Comparison of ENCODE assay signal across 22 cellular contexts in the genomic region with DNA sequence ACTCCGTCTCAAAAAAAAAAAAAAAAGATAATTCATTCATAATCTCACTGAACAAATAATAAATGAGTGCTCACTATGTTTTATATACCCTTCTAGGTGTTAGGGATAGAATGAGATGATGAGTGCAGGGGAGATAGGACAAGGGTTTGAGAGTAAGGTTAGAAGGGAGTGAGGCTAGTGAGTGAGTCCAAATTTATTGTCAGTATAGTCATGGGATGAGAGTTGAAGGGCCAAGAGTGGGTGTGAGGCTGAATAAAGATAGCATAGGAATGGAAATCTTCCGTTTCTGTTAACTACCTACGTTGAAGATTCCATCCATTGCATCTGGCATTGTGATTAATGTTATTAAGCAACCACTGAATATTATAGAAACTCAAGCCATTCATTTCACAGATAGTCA. TPM values are rescaled to one million over a fixed set of nuclear protein-coding genes. Genes with fewer than 3 reads are reported as not detected.
"Had no signal": no experiment of that assay in that cellular context is flagged by ENCODE, and none has a peak within 500 bp of the region (broad histone marks: within the 10 kb centered on the region; RNA-seq: fewer than 3 reads in every experiment).

No MANE protein-coding gene starts in this region.

- H3K27ac Mint-ChIP-seq: activated naive CD8-positive, alpha-beta T cell treated with anti-CD3 and anti-CD28 coated beads for 36 hours had no signal

- H3K9me3 Mint-ChIP-seq: activated CD8-positive, alpha-beta T cell treated with anti-CD3 and anti-CD28 coated beads for 36 hours; activated naive CD8-positive, alpha-beta T cell treated with anti-CD3 and anti-CD28 coated beads for 36 hours; activated T-cell treated with anti-CD3 and anti-CD28 coated beads, Interleukin-2, amount 50 U/mL, for 4 hours; memory B cell had no signal

- H3K9me3 ChIP-seq: breast epithelium, left lung, mucosa of descending colon, tibial artery, vagina had no signal

- H2AFZ ChIP-seq: hepatocyte had no signal

- H3K4me3 ChIP-seq: breast epithelium, hepatocyte, left lung, mucosa of descending colon, tibial artery, vagina had no signal

- H3K27me3 Mint-ChIP-seq: activated CD8-positive, alpha-beta T cell treated with anti-CD3 and anti-CD28 coated beads for 36 hours; activated naive CD8-positive, alpha-beta T cell treated with anti-CD3 and anti-CD28 coated beads for 36 hours; memory B cell; naive thymus-derived CD4-positive, alpha-beta T cell had no signal

- H3K27me3 ChIP-seq: breast epithelium, hepatocyte, left lung, tibial artery, vagina had no signal

- DNase-seq: activated CD4-positive, alpha-beta T cell treated with anti-CD3 and anti-CD28 coated beads for 48 hours; activated CD8-positive, alpha-beta T cell treated with anti-CD3 and anti-CD28 coated beads for 36 hours; activated naive CD8-positive, alpha-beta T cell treated with anti-CD3 and anti-CD28 coated beads for 36 hours; activated T-cell treated with anti-CD3 and anti-CD28 coated beads, Interleukin-2, amount 50 U/mL, for 4 hours; kidney; left lung; mucosa of descending colon; naive thymus-derived CD4-positive, alpha-beta T cell; retina; stimulated activated CD4-positive, alpha-beta T cell treated with anti-CD3 and anti-CD28 coated beads, Interleukin-15, amount 100 ng/mL, for 24 hours; stimulated activated CD4-positive, alpha-beta T cell treated with anti-CD3 and anti-CD28 coated beads, Interleukin-4, amount 100 ng/mL, for 1 hour; stimulated activated naive CD4-positive, alpha-beta T cell; T-helper 2 cell; tibial artery had no signal

- H3K36me3 Mint-ChIP-seq: activated naive CD8-positive, alpha-beta T cell treated with anti-CD3 and anti-CD28 coated beads for 36 hours had no signal

- H3K36me3 ChIP-seq: breast epithelium, left lung, tibial artery, vagina had no signal

- H3K4me3 Mint-ChIP-seq: activated CD8-positive, alpha-beta T cell treated with anti-CD3 and anti-CD28 coated beads for 36 hours; activated naive CD8-positive, alpha-beta T cell treated with anti-CD3 and anti-CD28 coated beads for 36 hours; activated T-cell treated with anti-CD3 and anti-CD28 coated beads, Interleukin-2, amount 50 U/mL, for 4 hours; memory B cell had no signal

- ATAC-seq: activated CD8-positive, alpha-beta T cell treated with anti-CD3 and anti-CD28 coated beads for 36 hours; activated T-cell treated with anti-CD3 and anti-CD28 coated beads, Interleukin-2, amount 50 U/mL, for 4 hours; left lung; mucosa of descending colon; naive thymus-derived CD4-positive, alpha-beta T cell had no signal

- H3K4me2 ChIP-seq: hepatocyte had no signal

- H3K27ac ChIP-seq: breast epithelium, left lung, tibial artery, vagina had no signal

RNA-seq across cellular contexts. Expression of a gene that starts 25.6 kb away (rescaled TPM):
- total RNA-seq: activated T-cell treated with anti-CD3 and anti-CD28 coated beads, Interleukin-2, amount 50 U/mL, for 4 hours; breast epithelium; kidney; left lung; subcutaneous adipose tissue; vagina had no signal

RNA-seq across cellular contexts. Expression of a gene that starts 54.2 kb away (rescaled TPM):
- total RNA-seq: breast epithelium, cerebellum, hepatocyte, kidney, left lung, mucosa of descending colon, skeletal muscle tissue, subcutaneous adipose tissue, vagina had no signal
- polyA plus RNA-seq: esophagus; naive thymus-derived CD4-positive, alpha-beta T cell had no signal
